Comparison of ENCODE assay signal across 26 cellular contexts in genomic region chr9:19160085-19160484, GRCh38. TPM values are rescaled to one million over a fixed set of nuclear protein-coding genes. Genes with fewer than 3 reads are reported as not detected.
DNase-seq lines count a peak whose midpoint lies in the region; TF ChIP-seq lines count a peak whose summit lies in the region.
"Had no signal": no experiment of that assay in that cellular context is flagged by ENCODE, and none has a peak within 500 bp of the region (broad histone marks: within the 10 kb centered on the region; RNA-seq: fewer than 3 reads in every experiment).

No MANE protein-coding gene starts in this region.

- POLR2A ChIA-PET in activated CD4-positive, alpha-beta T cell treated with anti-CD3 and anti-CD28 coated beads, Interleukin-2, amount 10 ng/mL, durations not matched to agents 7 days and 5 days (lab: Charles Lee): no interaction called here
- POLR2A ChIA-PET in GM10248 (lab: Yijun Ruan, JAX): no interaction called here

- intact Hi-C loops in activated CD4-positive, alpha-beta T cell treated with anti-CD3 and anti-CD28 coated beads, Interleukin-2, amount 10 ng/mL, durations not matched to agents 24 days and 14 days (cut with micrococcal nuclease): loop anchor here (2.0 kb wide), 1 partner anchor 73 kb away; no protein-coding TSS in a partner anchor

- H4K12ac ChIP-seq in trophoblast cell (ENCODE audit: low read depth, low read length): no peak overlapping the region

- no peak for DNase-seq in activated CD4-positive, alpha-beta T cell treated with anti-CD3 and anti-CD28 coated beads, Interleukin-2, amount 10 ng/mL, durations not matched to agents 24 days and 14 days
- no peak for DNase-seq in activated CD4-positive, alpha-beta T cell treated with anti-CD3 and anti-CD28 coated beads, Interleukin-2, amount 10 ng/mL, durations not matched to agents 7 days and 5 days
- DNase-seq in MV-4-11 (lab: John Stamatoyannopoulos, UW): peak; percentile 24
- peak; percentile 41 for DNase-seq in amniotic epithelial cell (ENCODE audit: low read depth)
- DNase-seq in trophoblast cell: peak; percentile 17 to 82
- DNase-seq in central memory CD4-positive, alpha-beta T cell: no peak
- no peak for DNase-seq in GM10248 (ENCODE audit: extremely low spot score)
- DNase-seq in activated naive CD4-positive, alpha-beta T cell treated with anti-CD3 and anti-CD28 coated beads, Interleukin-2, amount 10 ng/mL, durations not matched to agents 7 days and 5 days: no peak
- DNase-seq: ACHN; activated CD4-positive, alpha-beta T cell treated with anti-CD3 and anti-CD28 coated beads for 1 hour; activated CD8-positive, alpha-beta memory T cell treated with anti-CD3 and anti-CD28 coated beads, Interleukin-2, amount 10 ng/mL, durations not matched to agents 7 days and 5 days; amniotic stem cell; C1 segment of cervical spinal cord; H9; left colon; MM.1S; naive B cell; NCI-H1694; NCI-H69; pancreas; RPMI8226; T1000 had no signal

- H2AK5ac ChIP-seq in trophoblast cell (ENCODE audit: low read length): no peak overlapping the region

- H3K36me3 Mint-ChIP-seq in activated CD4-positive, alpha-beta T cell treated with anti-CD3 and anti-CD28 coated beads, Interleukin-2, amount 10 ng/mL, durations not matched to agents 24 days and 14 days (ENCODE audit: low read depth): no peaks in the 10 kb centered on the region
- no peaks in the 10 kb centered on the region for H3K36me3 Mint-ChIP-seq in activated CD4-positive, alpha-beta T cell treated with anti-CD3 and anti-CD28 coated beads, Interleukin-2, amount 10 ng/mL, durations not matched to agents 7 days and 5 days (ENCODE audit: low read depth)
- no peaks in the 10 kb centered on the region for H3K36me3 Mint-ChIP-seq in activated naive CD4-positive, alpha-beta T cell treated with anti-CD3 and anti-CD28 coated beads, Interleukin-2, amount 10 ng/mL, durations not matched to agents 7 days and 5 days
- H3K36me3 Mint-ChIP-seq: IgD-negative memory B cell, naive B cell had no signal

- peak overlapping the region; percentile 62 for H3K27ac Mint-ChIP-seq in activated CD4-positive, alpha-beta T cell treated with anti-CD3 and anti-CD28 coated beads, Interleukin-2, amount 10 ng/mL, durations not matched to agents 24 days and 14 days
- H3K27ac Mint-ChIP-seq in activated CD4-positive, alpha-beta T cell treated with anti-CD3 and anti-CD28 coated beads, Interleukin-2, amount 10 ng/mL, durations not matched to agents 7 days and 5 days: no peak overlapping the region
- H3K27ac Mint-ChIP-seq in activated naive CD4-positive, alpha-beta T cell treated with anti-CD3 and anti-CD28 coated beads, Interleukin-2, amount 10 ng/mL, durations not matched to agents 7 days and 5 days: no peak overlapping the region
- H3K27ac Mint-ChIP-seq: activated CD8-positive, alpha-beta memory T cell treated with anti-CD3 and anti-CD28 coated beads, Interleukin-2, amount 10 ng/mL, durations not matched to agents 7 days and 5 days; H9; naive B cell had no signal

- no peak overlapping the region for H3K9ac ChIP-seq in trophoblast cell (ENCODE audit: low read length)

- H3K14ac ChIP-seq in trophoblast cell (ENCODE audit: low read length): no peak overlapping the region

- WGBS in trophoblast cell (ENCODE audit: extremely low coverage, insufficient coverage, insufficient read length): no CpG with 5 or more reads among the region's 3 CpGs

- no peak overlapping the region for H2BK120ac ChIP-seq in trophoblast cell (ENCODE audit: insufficient read depth, low read length, poor library complexity)

- no peak overlapping the region for H3K4ac ChIP-seq in trophoblast cell (ENCODE audit: low read depth, low read length)

- no peak overlapping the region for H2BK12ac ChIP-seq in trophoblast cell (ENCODE audit: low read length)

- H3K4me3 ChIP-seq in trophoblast cell (ENCODE audit: low read depth, low read length): no peak overlapping the region
- H3K4me3 ChIP-seq: breast epithelium, coronary artery, pancreas, SK-N-MC had no signal

- H3K4me1 Mint-ChIP-seq in activated CD4-positive, alpha-beta T cell treated with anti-CD3 and anti-CD28 coated beads, Interleukin-2, amount 10 ng/mL, durations not matched to agents 24 days and 14 days: peaks cover 33% of the 10 kb centered on the region
- peaks cover 41% of the 10 kb centered on the region for H3K4me1 Mint-ChIP-seq in activated CD4-positive, alpha-beta T cell treated with anti-CD3 and anti-CD28 coated beads, Interleukin-2, amount 10 ng/mL, durations not matched to agents 7 days and 5 days
- H3K4me1 Mint-ChIP-seq in activated naive CD4-positive, alpha-beta T cell treated with anti-CD3 and anti-CD28 coated beads, Interleukin-2, amount 10 ng/mL, durations not matched to agents 7 days and 5 days: peaks cover 40% of the 10 kb centered on the region
- H3K4me1 Mint-ChIP-seq: naive B cell had no signal

- H3K4me2 ChIP-seq in trophoblast cell (ENCODE audit: low read length): no peak overlapping the region

- peaks cover 6% of the 10 kb centered on the region for H3K79me1 ChIP-seq in trophoblast cell (ENCODE audit: low read length)

- no peak overlapping the region for H4K91ac ChIP-seq in trophoblast cell (ENCODE audit: low read depth, low read length)

- TF ChIP-seq CTCF in GM10248 (IDR thresholded peaks at IDR 0.05; ENCODE audit: control extremely low read depth, extremely low read depth, low read depth, missing control alignments): no peak

- peaks cover 8% of the 10 kb centered on the region in 2 experiments for H3K4me1 ChIP-seq in trophoblast cell (ENCODE audit: control insufficient read depth in 1 of 2, insufficient read depth in 2 of 2, low read length in 2 of 2)
- H3K4me1 ChIP-seq: breast epithelium had no signal

- no peak overlapping the region for H2BK5ac ChIP-seq in trophoblast cell (ENCODE audit: low read depth, low read length, poor library complexity)

- no peak overlapping the region for H3K4me3 Mint-ChIP-seq in activated CD4-positive, alpha-beta T cell treated with anti-CD3 and anti-CD28 coated beads, Interleukin-2, amount 10 ng/mL, durations not matched to agents 24 days and 14 days
- no peak overlapping the region for H3K4me3 Mint-ChIP-seq in activated CD4-positive, alpha-beta T cell treated with anti-CD3 and anti-CD28 coated beads, Interleukin-2, amount 10 ng/mL, durations not matched to agents 7 days and 5 days
- H3K4me3 Mint-ChIP-seq in activated naive CD4-positive, alpha-beta T cell treated with anti-CD3 and anti-CD28 coated beads, Interleukin-2, amount 10 ng/mL, durations not matched to agents 7 days and 5 days: no peak overlapping the region
- H3K4me3 Mint-ChIP-seq: activated CD8-positive, alpha-beta memory T cell treated with anti-CD3 and anti-CD28 coated beads, Interleukin-2, amount 10 ng/mL, durations not matched to agents 7 days and 5 days; H9; IgD-negative memory B cell; naive B cell had no signal

- H3K9me3 ChIP-seq in trophoblast cell (ENCODE audit: insufficient read depth, low read depth, low read length): no peaks in the 10 kb centered on the region
- H3K9me3 ChIP-seq: breast epithelium, pancreas had no signal

- no peak overlapping the region for H4K8ac ChIP-seq in trophoblast cell (ENCODE audit: low read depth, low read length)

- H2AFZ ChIP-seq in trophoblast cell (ENCODE audit: insufficient read depth, low read length, poor library complexity): no peak overlapping the region

- H3K27me3 ChIP-seq in trophoblast cell (ENCODE audit: insufficient read depth, low read length): no peaks in the 10 kb centered on the region
- H3K27me3 ChIP-seq: breast epithelium, pancreas had no signal

- no peak overlapping the region for H3K18ac ChIP-seq in trophoblast cell (ENCODE audit: low read length)

- H3K36me3 ChIP-seq in trophoblast cell (ENCODE audit: control insufficient read depth in 1 of 2, insufficient read depth in 2 of 2, low read length in 2 of 2): no peaks in the 10 kb centered on the region
- H3K36me3 ChIP-seq: breast epithelium, pancreas had no signal

- no peaks in the 10 kb centered on the region for H3K9me3 Mint-ChIP-seq in activated CD4-positive, alpha-beta T cell treated with anti-CD3 and anti-CD28 coated beads, Interleukin-2, amount 10 ng/mL, durations not matched to agents 24 days and 14 days
- no peaks in the 10 kb centered on the region for H3K9me3 Mint-ChIP-seq in activated CD4-positive, alpha-beta T cell treated with anti-CD3 and anti-CD28 coated beads, Interleukin-2, amount 10 ng/mL, durations not matched to agents 7 days and 5 days
- no peaks in the 10 kb centered on the region for H3K9me3 Mint-ChIP-seq in activated naive CD4-positive, alpha-beta T cell treated with anti-CD3 and anti-CD28 coated beads, Interleukin-2, amount 10 ng/mL, durations not matched to agents 7 days and 5 days
- H3K9me3 Mint-ChIP-seq: H9, IgD-negative memory B cell had no signal

- peaks cover 1% of the 10 kb centered on the region for H3K79me2 ChIP-seq in trophoblast cell (ENCODE audit: control insufficient read depth, insufficient read depth, low read length, poor library complexity)

- H3K27me3 Mint-ChIP-seq in activated CD4-positive, alpha-beta T cell treated with anti-CD3 and anti-CD28 coated beads, Interleukin-2, amount 10 ng/mL, durations not matched to agents 24 days and 14 days: no peaks in the 10 kb centered on the region
- no peaks in the 10 kb centered on the region for H3K27me3 Mint-ChIP-seq in activated CD4-positive, alpha-beta T cell treated with anti-CD3 and anti-CD28 coated beads, Interleukin-2, amount 10 ng/mL, durations not matched to agents 7 days and 5 days
- H3K27me3 Mint-ChIP-seq in activated naive CD4-positive, alpha-beta T cell treated with anti-CD3 and anti-CD28 coated beads, Interleukin-2, amount 10 ng/mL, durations not matched to agents 7 days and 5 days: no peaks in the 10 kb centered on the region
- H3K27me3 Mint-ChIP-seq: activated CD8-positive, alpha-beta memory T cell treated with anti-CD3 and anti-CD28 coated beads, Interleukin-2, amount 10 ng/mL, durations not matched to agents 7 days and 5 days had no signal

- H3K27ac ChIP-seq in trophoblast cell (ENCODE audit: low read depth, low read length): no peak overlapping the region
- H3K27ac ChIP-seq: coronary artery, pancreas, SK-N-MC had no signal

- CTCF ChIA-PET in activated CD4-positive, alpha-beta T cell treated with anti-CD3 and anti-CD28 coated beads, Interleukin-2, amount 10 ng/mL, durations not matched to agents 7 days and 5 days (lab: Charles Lee): interaction anchor here (1.3 to 2.2 kb wide), 2 partner anchors 14 to 26 kb away, joined by 5 read pairs; no protein-coding TSS in a partner anchor
- CTCF ChIA-PET in GM10248 (lab: Yijun Ruan, JAX): interaction anchor here (0.8 to 1.3 kb wide), 2 partner anchors 13 to 14 kb away, joined by 3 to 4 read pairs; no protein-coding TSS in a partner anchor
- CTCF ChIA-PET in activated naive CD4-positive, alpha-beta T cell treated with anti-CD3 and anti-CD28 coated beads, Interleukin-2, amount 10 ng/mL, durations not matched to agents 7 days and 5 days (lab: Charles Lee): interaction anchor here (1.1 to 2.0 kb wide), 2 partner anchors 14 to 30 kb away, joined by 3 to 8 read pairs; no protein-coding TSS in a partner anchor

- no peak overlapping the region for H3K23ac ChIP-seq in trophoblast cell (ENCODE audit: low read length)

RNA-seq across cellular contexts. Expression of gene PLIN2, which starts 32.8 kb away (rescaled TPM):
- 56.0 and 59.0 TPM in 2 replicates for total RNA-seq in activated CD4-positive, alpha-beta T cell treated with anti-CD3 and anti-CD28 coated beads, Interleukin-2, amount 10 ng/mL, durations not matched to agents 24 days and 14 days
- 10 to 100 TPM; 55.4 to 60.4 TPM for total RNA-seq in activated CD4-positive, alpha-beta T cell treated with anti-CD3 and anti-CD28 coated beads, Interleukin-2, amount 10 ng/mL, durations not matched to agents 7 days and 5 days
- 188 and 192 TPM in 2 replicates for polyA plus RNA-seq in trophoblast cell (2013)

RNA-seq across cellular contexts. Expression of gene HAUS6, which starts 57.4 kb away (rescaled TPM):
- 32.2 and 34.3 TPM in 2 replicates for total RNA-seq in activated CD4-positive, alpha-beta T cell treated with anti-CD3 and anti-CD28 coated beads, Interleukin-2, amount 10 ng/mL, durations not matched to agents 24 days and 14 days
- total RNA-seq in activated CD4-positive, alpha-beta T cell treated with anti-CD3 and anti-CD28 coated beads, Interleukin-2, amount 10 ng/mL, durations not matched to agents 7 days and 5 days: 10 to 100 TPM; 25.0 to 26.2 TPM
- polyA plus RNA-seq in trophoblast cell (2013): 12.9 and 13.2 TPM in 2 replicates

Comparison
In these comparisons a context has a peak if more than half of its experiments do, and no peak if none do; other contexts are left out.
1. DNase-seq: peak in MV-4-11 (single experiment), amniotic epithelial cell (single experiment) and trophoblast cell (2 of 2); none in activated CD4-positive, alpha-beta T cell treated with anti-CD3 and anti-CD28 coated beads, Interleukin-2, amount 10 ng/mL, durations not matched to agents 24 days and 14 days (single experiment), activated CD4-positive, alpha-beta T cell treated with anti-CD3 and anti-CD28 coated beads, Interleukin-2, amount 10 ng/mL, durations not matched to agents 7 days and 5 days (single experiment), central memory CD4-positive, alpha-beta T cell (single experiment), GM10248 (single experiment) and activated naive CD4-positive, alpha-beta T cell treated with anti-CD3 and anti-CD28 coated beads, Interleukin-2, amount 10 ng/mL, durations not matched to agents 7 days and 5 days (single experiment).